In genomic region chr20:23361651-23362391, GRCh38 we compare ENCODE assay signal across 1 cellular context.
TF ChIP-seq lines count a peak whose summit lies in the region.

GZF1 (plus strand) TSS chr20:23362182; CDS start chr20:23364384, 2,202 bp downstream.

TF ChIP-seq in HepG2, 621 proteins besides CTCF, POLR2A, EP300 and RAD21 (continued from another document and continues in another):
- TF ChIP-seq ZHX2 (IDR thresholded peaks at IDR 0.05; ENCODE audit: low read depth) (peak; percentile 100), ZHX2 (CRISPR knock-in tag; IDR thresholded peaks at IDR 0.05; ENCODE audit: borderline replicate concordance) (peak; percentile 96), ARID2 (CRISPR knock-in tag; IDR thresholded peaks at IDR 0.05; ENCODE audit: borderline replicate concordance) (no peak), ZFP1 (CRISPR knock-in tag; IDR thresholded peaks at IDR 0.05) (peak; percentile 81), REXO4 (CRISPR knock-in tag; IDR thresholded peaks at IDR 0.05; ENCODE audit: borderline replicate concordance) (0 out of 2 replicates have a peak, but pooled peaks have one; percentile 83), ZNF530 (CRISPR knock-in tag; IDR thresholded peaks at IDR 0.05; ENCODE audit: low read depth) (0 out of 2 replicates have a peak, but pooled peaks have one; percentile 78), ZNF558 (CRISPR knock-in tag; IDR thresholded peaks at IDR 0.05; ENCODE audit: borderline replicate concordance) (peak; percentile 98), NR2F1 (CRISPR knock-in tag; IDR thresholded peaks at IDR 0.05) (peak in 1 of 2 experiments; percentile 50; a peak in 1 of 4 replicates), POGK (CRISPR knock-in tag; conservative IDR thresholded peaks at IDR 0.05) (peak; percentile 96), SAFB2 (CRISPR knock-in tag; IDR thresholded peaks at IDR 0.05; ENCODE audit: borderline replicate concordance, low read depth) (peak; percentile 98), ZC3H4 (CRISPR knock-in tag; IDR thresholded peaks at IDR 0.05; ENCODE audit: borderline replicate concordance) (peak; percentile 75; the same call in 1 of the 2 replicates), XBP1 (CRISPR knock-in tag; IDR thresholded peaks at IDR 0.05) (peak; percentile 86; the same call in 1 of the 2 replicates), DMTF1 (CRISPR knock-in tag; IDR thresholded peaks at IDR 0.05) (peak; percentile 73; the same call in 1 of the 2 replicates), RCOR2 (CRISPR knock-in tag; IDR thresholded peaks at IDR 0.05) (peak; percentile 77; the same call in 1 of the 2 replicates), HOXD1 (CRISPR knock-in tag; IDR thresholded peaks at IDR 0.05) (peak; percentile 93), TSC22D2 (CRISPR knock-in tag; IDR thresholded peaks at IDR 0.05; ENCODE audit: borderline replicate concordance) (peak; percentile 93), KAT7 (CRISPR knock-in tag; IDR thresholded peaks at IDR 0.05; ENCODE audit: borderline replicate concordance) (peak; percentile 99), ZNF780A (CRISPR knock-in tag; IDR thresholded peaks at IDR 0.05) (peak; percentile 89; the same call in 1 of the 2 replicates), SIX1 (CRISPR knock-in tag; IDR thresholded peaks at IDR 0.05; ENCODE audit: borderline replicate concordance) (peak; percentile 95), GPN1 (CRISPR knock-in tag; IDR thresholded peaks at IDR 0.05; ENCODE audit: borderline replicate concordance) (peak; percentile 94; the same call in 1 of the 2 replicates), CBX5 (CRISPR knock-in tag; IDR thresholded peaks at IDR 0.05; ENCODE audit: borderline replicate concordance) (peak; percentile 90), JDP2 (CRISPR knock-in tag; IDR thresholded peaks at IDR 0.05; ENCODE audit: borderline replicate concordance) (peak; percentile 53; the same call in 1 of the 2 replicates), ZNF616 (CRISPR knock-in tag; IDR thresholded peaks at IDR 0.05; ENCODE audit: low read depth) (no peak; the same call in none of the 2 replicates), ZNF678 (CRISPR knock-in tag; IDR thresholded peaks at IDR 0.05) (peak; percentile 97; the same call in 1 of the 2 replicates), CREB3 (CRISPR knock-in tag; IDR thresholded peaks at IDR 0.05) (peak; percentile 82), NR2C2 (CRISPR knock-in tag; IDR thresholded peaks at IDR 0.05; ENCODE audit: borderline replicate concordance) (peak; percentile 75), AFF4 (CRISPR knock-in tag; IDR thresholded peaks at IDR 0.05) (peak; percentile 35; the same call in 1 of the 2 replicates), ZFAT (CRISPR knock-in tag; conservative IDR thresholded peaks at IDR 0.05) (0 out of 2 replicates have a peak, but pooled peaks have one; percentile 91), GLI4 (CRISPR knock-in tag; IDR thresholded peaks at IDR 0.05; ENCODE audit: borderline replicate concordance) (peak; percentile 97; the same call in 1 of the 2 replicates), EED (CRISPR knock-in tag; IDR thresholded peaks at IDR 0.05) (peak; percentile 99), KDM2A (CRISPR knock-in tag; IDR thresholded peaks at IDR 0.05; ENCODE audit: borderline replicate concordance, low read depth) (peak; percentile 96), NPAS2 (CRISPR knock-in tag; IDR thresholded peaks at IDR 0.05; ENCODE audit: borderline replicate concordance) (no peak), RBAK (CRISPR knock-in tag; IDR thresholded peaks at IDR 0.05) (no peak), BCL3 (CRISPR knock-in tag; IDR thresholded peaks at IDR 0.05) (peak; percentile 99), DZIP1 (CRISPR knock-in tag; IDR thresholded peaks at IDR 0.05) (peak; percentile 94), EEA1 (CRISPR knock-in tag; IDR thresholded peaks at IDR 0.05; ENCODE audit: borderline replicate concordance) (peak; percentile 87; the same call in 1 of the 2 replicates), ZNF720 (CRISPR knock-in tag; IDR thresholded peaks at IDR 0.05) (peak; percentile 90; the same call in 1 of the 2 replicates), ZNF460 (CRISPR knock-in tag; IDR thresholded peaks at IDR 0.05; ENCODE audit: borderline replicate concordance) (no peak; the same call in 1 of the 2 replicates), HOXA5 (CRISPR knock-in tag; IDR thresholded peaks at IDR 0.05) (peak; percentile 95), ZNF292 (CRISPR knock-in tag; IDR thresholded peaks at IDR 0.05; ENCODE audit: borderline replicate concordance, low read depth) (peak; percentile 77; the same call in 1 of the 2 replicates), HNF4G (IDR thresholded peaks at IDR 0.05; ENCODE audit: borderline replicate concordance, low read depth, low read length) (peak; percentile 44; the same call in 1 of the 2 replicates), HNF4G (CRISPR knock-in tag; IDR thresholded peaks at IDR 0.05; ENCODE audit: borderline replicate concordance, low read depth) (peak; percentile 77), SP4 (CRISPR knock-in tag; IDR thresholded peaks at IDR 0.05) (peak; percentile 99), ZBTB42 (CRISPR knock-in tag; IDR thresholded peaks at IDR 0.05) (peak; percentile 64; the same call in 1 of the 2 replicates), ZNF17 (CRISPR knock-in tag; IDR thresholded peaks at IDR 0.05) (no peak)
